Comparison of ENCODE assay signal across 19 cellular contexts in genomic region chr4:159950707-159951106, GRCh38.
"Had no signal": no experiment of that assay in that cellular context is flagged by ENCODE, and none has a peak within 500 bp of the region (broad histone marks: within the 10 kb centered on the region; RNA-seq: fewer than 3 reads in every experiment).

No MANE protein-coding gene starts in this region.

- H3K4me3 ChIP-seq: cardiac muscle cell, PC-9 had no signal

- H3K27ac ChIP-seq: cardiac muscle cell, PC-9 had no signal

- H3K36me3 ChIP-seq: cardiac muscle cell had no signal

- H3K4me2 ChIP-seq: PC-9 had no signal

- H3K27me3 ChIP-seq: cardiac muscle cell had no signal

- DNase-seq: activated CD4-positive, alpha-beta memory T cell treated with anti-CD3 and anti-CD28 coated beads for 36 hours; activated CD4-positive, alpha-beta T cell treated with anti-CD3 and anti-CD28 coated beads, Interleukin-2, amount 10 ng/mL, durations not matched to agents 7 days and 5 days; activated CD4-positive, CD25-positive, alpha-beta regulatory T cell; activated CD8-positive, alpha-beta memory T cell treated with anti-CD3 and anti-CD28 coated beads for 24 hours; activated effector memory CD4-positive, alpha-beta T cell treated with anti-CD3 and anti-CD28 coated beads, Interleukin-2, amount 50 U/mL, for 16 hours; activated naive CD4-positive, alpha-beta T cell treated with anti-CD3 and anti-CD28 coated beads for 36 hours; activated T-cell treated with anti-CD3 and anti-CD28 coated beads, Interleukin-2, amount 50 U/mL, for 4 hours; amygdala; Karpas-422; NCI-H1092; NCI-H1436; NCI-H1694 treated with DMSO at 0.1 percent for 48 hours; NCI-H2029 treated with DMSO at 0.1 percent for 48 hours; NCI-H510A treated with DMSO at 0.1 percent for 48 hours; PC-9; SHP77 treated with DMSO at 0.1 percent for 48 hours; T-helper 9 cell had no signal

- H2AFZ ChIP-seq: PC-9 had no signal

- FAIRE-seq: astrocyte had no signal
